ENCODE assay signal across 8 cellular contexts in the genomic region with DNA sequence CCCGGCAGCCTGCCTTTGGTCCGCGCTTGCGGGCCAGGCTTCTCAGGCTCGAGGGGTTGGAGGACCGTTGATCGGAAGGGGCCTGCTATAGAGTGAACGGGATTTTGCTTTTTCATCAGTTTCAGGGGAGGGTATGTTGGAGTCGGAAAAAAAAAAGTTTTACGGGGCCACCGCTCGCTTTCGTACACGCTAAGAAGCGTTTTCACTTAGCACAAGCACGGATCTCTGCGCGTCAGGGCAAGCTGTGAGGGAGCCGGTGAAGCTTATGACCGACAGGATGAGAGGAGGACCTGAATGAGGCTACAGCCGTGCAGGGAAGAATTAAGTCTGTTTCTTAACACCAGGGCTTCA. TPM values are rescaled to one million over a fixed set of nuclear protein-coding genes. Genes with fewer than 3 reads are reported as not detected.
DNase-seq lines count a peak whose midpoint lies in the region; ATAC-seq and TF ChIP-seq lines count a peak whose summit lies in the region.

No MANE protein-coding gene starts in this region.

- H2AFZ ChIP-seq in KMS-11 (ENCODE audit: low read depth) = peak overlapping the region; percentile 97

- no peak overlapping the region for H3K4me3 Mint-ChIP-seq in CD4-positive, alpha-beta memory T cell

- intact Hi-C loops in CD4-positive, alpha-beta memory T cell (cut with micrococcal nuclease) = loop anchor here (1.0 to 10.0 kb wide), 7 partner anchors 50 to 1023 kb away; a partner anchor contains a TSS

- H3K27ac ChIP-seq in CD4-positive, alpha-beta memory T cell (ENCODE audit: low read depth, low read length) = peak overlapping the region; percentile 88
- H3K27ac ChIP-seq in KMS-11 (peak overlapping the region; percentile 65), angular gyrus (ENCODE audit: low read depth, low read length) (peak overlapping the region; percentile 79), layer of hippocampus (ENCODE audit: low read depth, low read length) (peak overlapping the region; percentile 58), stomach smooth muscle (ENCODE audit: low read length) (peak overlapping the region; percentile 76)

- H3K79me2 ChIP-seq in KMS-11 (ENCODE audit: insufficient read depth, low read depth) = peaks cover 55% of the 10 kb centered on the region; the same call in 1 of the 2 replicates

- peaks cover 0 to 20% of the 10 kb centered on the region in 2 donors for H3K36me3 Mint-ChIP-seq in CD4-positive, alpha-beta memory T cell

- peak overlapping the region; percentile 91 for H3K4me2 ChIP-seq in KMS-11

- ATAC-seq in GM19438 (IDR thresholded peaks at IDR 0.05; ENCODE audit: low read depth, unreplicated experiment) = peak; percentile 10

- H3K9me3 Mint-ChIP-seq in CD4-positive, alpha-beta memory T cell = no peaks in the 10 kb centered on the region

- POLR2A ChIA-PET in CD4-positive, alpha-beta memory T cell (lab: Charles Lee; ENCODE audit: partially characterized antibody) = interaction anchor here (0.6 to 4.1 kb wide), 7 partner anchors 11 to 420 kb away, joined by 3 to 42 read pairs (median 3); a partner anchor contains a TSS

- H3K27ac Mint-ChIP-seq in CD4-positive, alpha-beta memory T cell = peak overlapping the region in 2 of 7 donors; percentile 85 to 95

- H3K36me3 ChIP-seq in CD4-positive, alpha-beta memory T cell (ENCODE audit: insufficient read depth, low read length) = no peaks in the 10 kb centered on the region
- no peaks in the 10 kb centered on the region for H3K36me3 ChIP-seq in KMS-11 (ENCODE audit: insufficient read depth)
- peaks cover 0 to under 1% of the 10 kb centered on the region in 2 donors for H3K36me3 ChIP-seq in stomach smooth muscle (ENCODE audit: control insufficient read depth in 2 of 2, insufficient read depth in 2 of 2, low read length in 2 of 2)

- H3K9me3 ChIP-seq in CD4-positive, alpha-beta memory T cell (ENCODE audit: control insufficient read depth in 1 of 2, low read length in 2 of 2) = no peaks in the 10 kb centered on the region
- H3K9me3 ChIP-seq in stomach smooth muscle (ENCODE audit: control insufficient read depth in 2 of 2, low read length in 2 of 2) = no peaks in the 10 kb centered on the region

- no peaks in the 10 kb centered on the region for H3K27me3 ChIP-seq in CD4-positive, alpha-beta memory T cell (ENCODE audit: insufficient read depth, low read length)
- no peaks in the 10 kb centered on the region for H3K27me3 ChIP-seq in KMS-11 (ENCODE audit: insufficient read depth, low read depth)
- no peaks in the 10 kb centered on the region for H3K27me3 ChIP-seq in layer of hippocampus (ENCODE audit: control insufficient read depth, insufficient read depth, low read length)
- no peaks in the 10 kb centered on the region for H3K27me3 ChIP-seq in stomach smooth muscle (ENCODE audit: control insufficient read depth in 1 of 2, insufficient read depth in 2 of 2, low read length in 2 of 2)

- peak overlapping the region; percentile 81 for H3K9ac ChIP-seq in KMS-11
- peak overlapping the region; percentile 80 to 93 for H3K9ac ChIP-seq in stomach smooth muscle (ENCODE audit: low read length in 2 of 2)

- H3K4me1 Mint-ChIP-seq in CD4-positive, alpha-beta memory T cell = peaks cover 22 to 30% (median 25%) of the 10 kb centered on the region in 4 donors

- no peaks in the 10 kb centered on the region for H3K27me3 Mint-ChIP-seq in CD4-positive, alpha-beta memory T cell

- CTCF ChIA-PET in CD4-positive, alpha-beta memory T cell (lab: Charles Lee; ENCODE audit: partially characterized antibody) = interaction anchor here (1.4 to 1.5 kb wide), 2 partner anchors 50 to 51 kb away, joined by 3 to 4 read pairs; a partner anchor contains a TSS

- peaks cover 43% of the 10 kb centered on the region for H3K4me1 ChIP-seq in CD4-positive, alpha-beta memory T cell (ENCODE audit: insufficient read depth, low read length)
- peaks cover 42% of the 10 kb centered on the region for H3K4me1 ChIP-seq in KMS-11 (ENCODE audit: low read depth, poor library complexity, severe bottlenecking)
- H3K4me1 ChIP-seq in stomach smooth muscle (ENCODE audit: control insufficient read depth, insufficient read depth, low read length) = peaks cover 30% of the 10 kb centered on the region

- peak overlapping the region; percentile 77 to 97 for H3K4me3 ChIP-seq in CD4-positive, alpha-beta memory T cell (ENCODE audit: low read length in 2 of 2)
- H3K4me3 ChIP-seq in KMS-11 (IDR thresholded peaks at IDR 0.05; ENCODE audit: insufficient read depth, low read depth, low read length) (peak overlapping the region; percentile 93), stomach smooth muscle (ENCODE audit: low read length in 2 of 2) (peak overlapping the region; percentile 92 to 99)

- no peak for TF ChIP-seq CTCF in KMS-11 (conservative IDR thresholded peaks at IDR 0.05; ENCODE audit: low read depth, low read length)

- DNase-seq in CD4-positive, alpha-beta memory T cell = peak in 2 of 5 donors; percentile 41 to 53
- DNase-seq in NCI-H2196 (lab: John Stamatoyannopoulos, UW; ENCODE audit: unreplicated experiment) (no peak), NOMO-1 treated with DMSO at 0.1 percent for 48 hours (lab: John Stamatoyannopoulos, UW; ENCODE audit: unreplicated experiment) (no peak)

- H4K20me1 ChIP-seq in KMS-11 (ENCODE audit: insufficient read depth) = no peaks in the 10 kb centered on the region

RNA-seq across cellular contexts. Expression of a gene that starts 0.4 kb away (rescaled TPM):
- 10 to 100 TPM; 20.9 to 22.4 TPM for total RNA-seq in CD4-positive, alpha-beta memory T cell
- 10 to 100 TPM; 27.8 to 33.7 TPM for polyA plus RNA-seq in CD4-positive, alpha-beta memory T cell

RNA-seq across cellular contexts. Expression of a gene that starts 0.6 kb away (rescaled TPM):
- 10 to 100 TPM; 55.1 to 55.8 TPM for total RNA-seq in CD4-positive, alpha-beta memory T cell
- 100 to 1,000 TPM; 124 to 161 TPM for polyA plus RNA-seq in CD4-positive, alpha-beta memory T cell

RNA-seq across cellular contexts. Expression of a gene that starts 50.5 kb away (rescaled TPM):
- 10 to 100 TPM; 52.5 to 58.1 TPM for total RNA-seq in CD4-positive, alpha-beta memory T cell
- polyA plus RNA-seq in CD4-positive, alpha-beta memory T cell = 10 to 100 TPM; 85.8 to 98.4 TPM
